7 cellular contexts compared by ENCODE assay signal in the genomic region with DNA sequence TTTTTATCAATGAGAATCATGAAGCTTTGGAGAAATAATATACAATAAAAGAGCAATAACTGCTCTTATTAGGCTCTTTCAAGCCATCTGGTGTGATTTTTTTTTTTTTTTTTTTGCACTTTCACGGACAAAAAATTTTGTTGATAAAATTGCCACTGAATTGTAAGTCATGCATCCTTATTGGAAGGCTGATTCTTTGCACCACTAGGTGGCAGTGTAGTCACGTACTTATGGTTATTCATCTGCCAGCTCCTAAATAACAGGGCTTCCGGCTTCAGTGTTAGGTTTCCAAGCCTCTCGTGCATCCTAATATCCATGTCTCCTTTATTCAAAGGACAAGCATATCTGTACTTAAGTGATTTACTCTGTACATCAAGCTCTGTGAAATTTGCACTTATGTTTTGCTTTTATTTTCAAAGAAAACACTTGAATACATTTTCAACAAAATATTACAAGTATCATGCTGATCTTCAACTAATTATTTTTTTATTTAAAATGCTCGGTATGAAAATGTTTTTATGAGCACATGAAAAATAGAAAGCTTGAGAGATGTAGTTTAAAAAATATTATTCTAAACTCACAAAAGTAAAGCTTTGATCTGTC.
DNase-seq lines count a peak whose midpoint lies in the region; ATAC-seq and TF ChIP-seq lines count a peak whose summit lies in the region.

No MANE protein-coding gene starts in this region.

- H3K9ac ChIP-seq in OCI-LY1 (ENCODE audit: low read length) = peak overlapping the region; percentile 32; the same call in 1 of the 2 replicates

- H3K27me3 ChIP-seq in OCI-LY1 (ENCODE audit: insufficient read depth, low read length) (no peaks in the 10 kb centered on the region), psoas muscle (ENCODE audit: insufficient read depth in 3 of 3, low read length in 2 of 3) (no peaks in the 10 kb centered on the region)

- no peaks in the 10 kb centered on the region; the same call in 1 of the 2 replicates for H3K36me3 ChIP-seq in OCI-LY1 (ENCODE audit: insufficient read depth, low read length)
- no peaks in the 10 kb centered on the region for H3K36me3 ChIP-seq in psoas muscle (ENCODE audit: insufficient read depth in 1 of 2, low read depth in 1 of 2)

- intact Hi-C loops in psoas muscle (cut with DNase I) = no loop called here

- TF ChIP-seq CTCF in GM12865 (IDR thresholded peaks at IDR 0.05; ENCODE audit: insufficient read depth, low read depth, low read length, missing control alignments) = peak; percentile 70
- peak; percentile 76 for TF ChIP-seq CTCF in OCI-LY1 (IDR thresholded peaks at IDR 0.05; ENCODE audit: low read length)
- TF ChIP-seq CTCF in psoas muscle (IDR thresholded peaks at IDR 0.05) = peak; percentile 63

- H3K4me1 ChIP-seq in OCI-LY1 (ENCODE audit: insufficient read depth, low read length, severe bottlenecking) (peaks cover 51% of the 10 kb centered on the region), psoas muscle (no peaks in the 10 kb centered on the region)

- H3K79me2 ChIP-seq in OCI-LY1 (ENCODE audit: insufficient read depth, low read length) = no peaks in the 10 kb centered on the region

- 6% methylated on average over 5 of the region's 5 CpGs for WGBS in psoas muscle, 3 donors

- H3K9me3 ChIP-seq in OCI-LY1 (ENCODE audit: low read length) = 0 out of 2 replicates have a peak, but pooled peaks cover 2% of the 10 kb centered on the region
- H3K9me3 ChIP-seq in psoas muscle = no peaks in the 10 kb centered on the region

- DNase-seq in GM12865 (ENCODE audit: low read depth) (peak; percentile 89), glomerular endothelial cell (ENCODE audit: extremely low read depth, low read depth, low spot score) (peak; percentile 72), psoas muscle (no peak)
- peak; percentile 77 for DNase-seq in Jurkat, Clone E6-1 (ENCODE audit: low read depth, low spot score)
- peak; percentile 13 for DNase-seq in activated gamma-delta T cell treated with anti-CD3 and anti-CD28 coated beads, Interleukin-2, amount 50 U/mL, for 16 hours (ENCODE audit: low read depth)

- no peaks in the 10 kb centered on the region for H3F3A ChIP-seq in OCI-LY1 (ENCODE audit: insufficient read depth, low read length)

- H2AFZ ChIP-seq in OCI-LY1 (ENCODE audit: low read length) = peak overlapping the region; percentile 61

- ATAC-seq in GM21825 (IDR thresholded peaks at IDR 0.05; ENCODE audit: unreplicated experiment) (peak; percentile 94), psoas muscle (peak in 2 of 4 donors; percentile 63 to 66)

- H3K27ac ChIP-seq in OCI-LY1 (ENCODE audit: low read depth, low read length, poor library complexity, severe bottlenecking) (peak overlapping the region; percentile 80), psoas muscle (no peak overlapping the region)

- H3K4me3 ChIP-seq in GM12865 (ENCODE audit: low read depth, low read length) = no peak overlapping the region
- no peak overlapping the region for H3K4me3 ChIP-seq in Jurkat, Clone E6-1 (ENCODE audit: low read length)
- H3K4me3 ChIP-seq in OCI-LY1 (ENCODE audit: low read depth, low read length, poor library complexity, severe bottlenecking) = no peak overlapping the region
- no peak overlapping the region for H3K4me3 ChIP-seq in psoas muscle

- peak overlapping the region; percentile 10; the same call in 1 of the 2 replicates for H3K4me2 ChIP-seq in OCI-LY1 (ENCODE audit: low read length)

- no peaks in the 10 kb centered on the region for H4K20me1 ChIP-seq in OCI-LY1 (ENCODE audit: insufficient read depth, low read length)

- H3K9me2 ChIP-seq in OCI-LY1 (ENCODE audit: low read depth, low read length) = no peaks in the 10 kb centered on the region

Comparison
In these comparisons a context has a peak if more than half of its experiments do, and no peak if none do; other contexts are left out.
1. DNase-seq: peak in GM12865 (single experiment), Jurkat, Clone E6-1 (single experiment), activated gamma-delta T cell treated with anti-CD3 and anti-CD28 coated beads, Interleukin-2, amount 50 U/mL, for 16 hours (single experiment) and glomerular endothelial cell (single experiment); none in psoas muscle (0 of 2).
2. Peak in every context shown above with its lines, with median percentiles within 50 percentile points of each other: CTCF ChIP-seq.